Comparison of ENCODE assay signal across 17 cellular contexts in the genomic region with DNA sequence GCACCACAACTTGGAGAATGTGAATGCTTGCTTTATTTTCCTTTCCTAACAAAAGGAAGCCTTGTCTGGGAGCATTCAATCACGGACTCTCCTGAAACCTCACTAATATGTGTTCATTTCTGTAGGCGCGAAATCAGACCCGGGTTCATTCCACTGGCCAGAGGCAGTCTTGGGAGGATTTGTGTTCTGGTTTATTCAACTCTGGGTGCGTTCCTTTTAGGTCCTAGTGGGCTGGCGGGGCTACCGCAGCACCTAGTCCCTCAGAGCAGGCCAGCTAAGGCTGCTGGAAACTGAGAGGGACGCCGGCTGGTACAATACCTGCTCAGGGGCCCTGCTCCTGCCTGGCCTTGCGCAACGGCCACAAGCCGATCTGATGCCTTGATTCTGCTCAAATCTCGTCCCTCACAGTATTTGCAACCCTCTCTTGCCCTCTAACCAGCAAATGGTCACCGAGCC. TPM values are rescaled to one million over a fixed set of nuclear protein-coding genes. Genes with fewer than 3 reads are reported as not detected.
DNase-seq lines count a peak whose midpoint lies in the region; ATAC-seq and TF ChIP-seq lines count a peak whose summit lies in the region.
"Had no signal": no experiment of that assay in that cellular context is flagged by ENCODE, and none has a peak within 500 bp of the region (broad histone marks: within the 10 kb centered on the region; RNA-seq: fewer than 3 reads in every experiment).

No MANE protein-coding gene starts in this region.

- H3K27ac ChIP-seq in 22Rv1 (peak overlapping the region; percentile 71), RWPE2 (ENCODE audit: poor library complexity, severe bottlenecking) (no peak overlapping the region), esophagus (ENCODE audit: low read depth in 2 of 2, low read length in 1 of 2) (peak overlapping the region; percentile 83 to 86), mucosa of rectum (ENCODE audit: low read depth in 2 of 2, low read length in 2 of 2) (peak overlapping the region; percentile 81 to 88), prostate gland (no peak overlapping the region)
- H3K27ac ChIP-seq: neural progenitor cell, SK-N-MC, vagina, WERI-Rb-1 had no signal

- TF ChIP-seq POLR2A in prostate gland (IDR thresholded peaks at IDR 0.05): no peak

- no peaks in the 10 kb centered on the region for H3K9me3 ChIP-seq in RWPE2 (ENCODE audit: severe bottlenecking)
- H3K9me3 ChIP-seq in esophagus (ENCODE audit: control insufficient read depth in 2 of 2, insufficient read depth in 1 of 2, low read depth in 1 of 2, low read length in 1 of 2): no peaks in the 10 kb centered on the region
- H3K9me3 ChIP-seq in mucosa of rectum (ENCODE audit: control insufficient read depth in 2 of 2, low read length in 2 of 2): no peaks in the 10 kb centered on the region
- H3K9me3 ChIP-seq in prostate gland: no peaks in the 10 kb centered on the region
- H3K9me3 ChIP-seq: body of pancreas, vagina had no signal

- TF ChIP-seq CTCF in 22Rv1 (IDR thresholded peaks at IDR 0.05) (no peak), RWPE2 (IDR thresholded peaks at IDR 0.05; ENCODE audit: poor library complexity, severe bottlenecking) (no peak), prostate gland (IDR thresholded peaks at IDR 0.05) (no peak)

- H3K27me3 ChIP-seq in RWPE2 (ENCODE audit: insufficient read depth, poor library complexity, severe bottlenecking) (no peaks in the 10 kb centered on the region), esophagus (ENCODE audit: control insufficient read depth in 1 of 2, insufficient read depth in 2 of 2, low read length in 2 of 2) (no peaks in the 10 kb centered on the region), mucosa of rectum (ENCODE audit: control insufficient read depth in 2 of 2, insufficient read depth in 2 of 2, low read length in 2 of 2) (no peaks in the 10 kb centered on the region), prostate gland (replicated peaks; ENCODE audit: insufficient read depth) (no peaks in the 10 kb centered on the region)
- H3K27me3 ChIP-seq: vagina had no signal

- H3K4me3 ChIP-seq in RWPE2 (ENCODE audit: severe bottlenecking) (no peak overlapping the region), esophagus (ENCODE audit: low read depth in 1 of 2, low read length in 2 of 2) (peak overlapping the region; percentile 22 to 60), mucosa of rectum (ENCODE audit: low read length in 2 of 2) (peak overlapping the region; percentile 56 to 69), prostate gland (no peak overlapping the region)
- H3K4me3 ChIP-seq: body of pancreas, neural progenitor cell, SK-N-MC, vagina had no signal

- ATAC-seq in RWPE2 (ENCODE audit: low read depth) (no peak), GM19467 (IDR thresholded peaks at IDR 0.05; ENCODE audit: unreplicated experiment) (no peak), GM18517 (IDR thresholded peaks at IDR 0.05; ENCODE audit: unreplicated experiment) (no peak)
- ATAC-seq: body of pancreas had no signal

- H3K4me1 ChIP-seq in RWPE2 (ENCODE audit: insufficient read depth, poor library complexity, severe bottlenecking): no peaks in the 10 kb centered on the region
- peaks cover 0 to 2% of the 10 kb centered on the region in 2 donors for H3K4me1 ChIP-seq in esophagus (ENCODE audit: control insufficient read depth in 2 of 2, insufficient read depth in 2 of 2, low read length in 1 of 2)
- H3K4me1 ChIP-seq in mucosa of rectum (ENCODE audit: control insufficient read depth in 2 of 2, insufficient read depth in 2 of 2, low read length in 2 of 2): peaks cover 46 to 78% of the 10 kb centered on the region in 2 donors
- H3K4me1 ChIP-seq in prostate gland (replicated peaks): no peaks in the 10 kb centered on the region
- H3K4me1 ChIP-seq: neural progenitor cell, vagina had no signal

- H3K9ac ChIP-seq in mucosa of rectum (ENCODE audit: low read depth in 1 of 2, low read length in 2 of 2): peak overlapping the region; percentile 29 to 73
- H3K9ac ChIP-seq: neural progenitor cell had no signal

- intact Hi-C loops in prostate gland (cut with DNase I): no loop called here

- WGBS in esophagus, 2 donors: 31 to 33% methylated on average over 14 of the region's 14 CpGs
- WGBS in prostate gland: 87% methylated on average over 14 of the region's 14 CpGs

- H3K36me3 ChIP-seq in RWPE2 (ENCODE audit: low read depth) (no peaks in the 10 kb centered on the region), esophagus (ENCODE audit: control insufficient read depth in 2 of 2, insufficient read depth in 2 of 2, low read length in 1 of 2) (no peaks in the 10 kb centered on the region), mucosa of rectum (ENCODE audit: control insufficient read depth in 2 of 2, insufficient read depth in 2 of 2, low read length in 2 of 2) (peaks cover 0 to 3% of the 10 kb centered on the region in 2 donors), prostate gland (no peaks in the 10 kb centered on the region)
- H3K36me3 ChIP-seq: neural progenitor cell, vagina, WERI-Rb-1 had no signal

- DNase-seq in RWPE2 (ENCODE audit: low spot score) (peak; percentile 47), amygdala (lab: John Stamatoyannopoulos, UW) (no peak), prostate gland (ENCODE audit: low spot score) (no peak)
- DNase-seq: body of pancreas, DND-41, KBM-7, NCI-H146, NCI-H69, WERI-Rb-1 had no signal

RNA-seq across cellular contexts. Expression of a gene that starts 7.5 kb away (rescaled TPM):
- 1 to 10 TPM; 7.6 to 8.6 TPM for polyA plus RNA-seq in esophagus
- total RNA-seq in prostate gland: 1 to 10 TPM; 1.4 to 1.8 TPM

RNA-seq across cellular contexts. Expression of a gene that starts 20.4 kb away (rescaled TPM):
- 1 to 10 TPM; 1.7 to 3.5 TPM for polyA plus RNA-seq in esophagus
- total RNA-seq in prostate gland: 10 to 100 TPM in 1 of 2 donors, 1 to 10 TPM in 1; 3.7 to 12.9 TPM

RNA-seq across cellular contexts. Expression of a gene that starts 20.6 kb away (rescaled TPM):
- 1 to 10 TPM; 1.8 to 2.3 TPM for polyA plus RNA-seq in esophagus
- total RNA-seq in prostate gland: 1 to 10 TPM in 1 of 2 donors, not detected in 1; 1.4 TPM

RNA-seq across cellular contexts. Expression of a gene that starts 24.5 kb away (rescaled TPM):
- polyA plus RNA-seq in esophagus: under 1 TPM; 0.19 to 0.69 TPM
- total RNA-seq in prostate gland: 1 to 10 TPM; 6.9 to 7.5 TPM
- total RNA-seq: body of pancreas had no signal

RNA-seq across cellular contexts. Expression of a gene that starts 27.2 kb away (rescaled TPM):
- 1 to 10 TPM; 1.5 to 2.1 TPM for polyA plus RNA-seq in esophagus
- total RNA-seq in prostate gland: 1 to 10 TPM in 1 of 2 donors, not detected in 1; 2.1 TPM
- total RNA-seq: body of pancreas had no signal

Comparison
In these comparisons a context has a peak if more than half of its experiments do, and no peak if none do; other contexts are left out.
1. H3K27ac ChIP-seq: peak in 22Rv1 (single experiment), esophagus (2 of 2) and mucosa of rectum (2 of 2); none in RWPE2 (single experiment) and prostate gland (0 of 2).
2. H3K4me3 ChIP-seq: peak in esophagus (2 of 2) and mucosa of rectum (2 of 2); none in RWPE2 (single experiment) and prostate gland (0 of 2).